22 cellular contexts compared by ENCODE assay signal in genomic region chr17:35236821-35237220, GRCh38. TPM values are rescaled to one million over a fixed set of nuclear protein-coding genes. Genes with fewer than 3 reads are reported as not detected.
"Had no signal": no experiment of that assay in that cellular context is flagged by ENCODE, and none has a peak within 500 bp of the region (broad histone marks: within the 10 kb centered on the region; RNA-seq: fewer than 3 reads in every experiment).

No MANE protein-coding gene starts in this region.

- H3K27me3 Mint-ChIP-seq: activated naive CD4-positive, alpha-beta T cell treated with anti-CD3 and anti-CD28 coated beads, Interleukin-2, amount 10 ng/mL, durations not matched to agents 7 days and 5 days; activated T-helper 17 cell treated with anti-CD3 and anti-CD28 coated beads, Interleukin-2, amount 50 U/mL, for 72 hours had no signal

- ATAC-seq: activated T-helper 17 cell treated with anti-CD3 and anti-CD28 coated beads, Interleukin-2, amount 50 U/mL, for 72 hours; foreskin keratinocyte; left lobe of liver; sciatic nerve had no signal

- H3K4me3 ChIP-seq: dorsolateral prefrontal cortex, esophagus muscularis mucosa, prostate gland, suprapubic skin, upper lobe of left lung had no signal

- H3K36me3 Mint-ChIP-seq: memory B cell had no signal

- H3K9me3 Mint-ChIP-seq: activated T-helper 17 cell treated with anti-CD3 and anti-CD28 coated beads, Interleukin-2, amount 50 U/mL, for 72 hours; memory B cell; nephron progenitor cell had no signal

- H3K27me3 ChIP-seq: foreskin keratinocyte, suprapubic skin, upper lobe of left lung had no signal

- H3K27ac Mint-ChIP-seq: activated naive CD4-positive, alpha-beta T cell treated with anti-CD3 and anti-CD28 coated beads, Interleukin-2, amount 10 ng/mL, durations not matched to agents 7 days and 5 days; activated T-helper 17 cell treated with anti-CD3 and anti-CD28 coated beads, Interleukin-2, amount 50 U/mL, for 72 hours; memory B cell; nephron progenitor cell; T-helper 2 cell treated with Interferon-gamma antibody and Interleukin-4, amounts not matched to agents 5 μg/mL and 100 μg/mL, for 36 hours had no signal

- H3K4me3 Mint-ChIP-seq: activated naive CD4-positive, alpha-beta T cell treated with anti-CD3 and anti-CD28 coated beads, Interleukin-2, amount 10 ng/mL, durations not matched to agents 7 days and 5 days; activated T-helper 17 cell treated with anti-CD3 and anti-CD28 coated beads, Interleukin-2, amount 50 U/mL, for 72 hours; memory B cell; nephron progenitor cell; T-helper 2 cell treated with Interferon-gamma antibody and Interleukin-4, amounts not matched to agents 5 μg/mL and 100 μg/mL, for 36 hours had no signal

- H3K27ac ChIP-seq: dorsolateral prefrontal cortex, esophagus muscularis mucosa, foreskin keratinocyte, prostate gland, suprapubic skin, upper lobe of left lung, VCaP had no signal

- H3K9me3 ChIP-seq: esophagus muscularis mucosa, prostate gland, suprapubic skin, upper lobe of left lung had no signal

- H3K36me3 ChIP-seq: esophagus muscularis mucosa, prostate gland, suprapubic skin, upper lobe of left lung had no signal

- DNase-seq: activated CD4-positive, alpha-beta T cell treated with anti-CD3 and anti-CD28 coated beads for 4 hours; activated CD8-positive, alpha-beta memory T cell treated with anti-CD3 and anti-CD28 coated beads for 24 hours; activated naive CD4-positive, alpha-beta T cell treated with anti-CD3 and anti-CD28 coated beads, Interleukin-2, amount 10 ng/mL, durations not matched to agents 7 days and 5 days; anterior cingulate cortex; dorsolateral prefrontal cortex; foreskin keratinocyte; head of caudate nucleus; nephron progenitor cell; stimulated activated CD4-positive, alpha-beta T cell treated with anti-CD3 and anti-CD28 coated beads, Interleukin-2, amount 100 ng/mL, for 24 hours; stimulated activated naive CD4-positive, alpha-beta T cell treated with Interleukin-2 at 50 U/mL for 16 hours; upper lobe of left lung had no signal

RNA-seq across cellular contexts. Expression of gene SLC35G3, which starts 42.6 kb away (rescaled TPM):
- total RNA-seq: activated T-helper 17 cell treated with anti-CD3 and anti-CD28 coated beads, Interleukin-2, amount 50 U/mL, for 72 hours; dorsolateral prefrontal cortex; esophagus muscularis mucosa; foreskin keratinocyte; left lobe of liver; mucosa of gallbladder; omental fat pad; sciatic nerve; suprapubic skin; upper lobe of left lung had no signal
- polyA plus RNA-seq: foreskin keratinocyte had no signal
